ENCODE assay signal across 1 cellular context in genomic region chr19:45767881-45768643, GRCh38.
TF ChIP-seq lines count a peak whose summit lies in the region.

No MANE protein-coding gene starts in this region.

TF ChIP-seq in HepG2, 621 proteins besides CTCF, POLR2A, EP300 and RAD21 (continued from another document and continues in another):
- TF ChIP-seq AFF4 (CRISPR knock-in tag; IDR thresholded peaks at IDR 0.05) (no peak), CHD4 (IDR thresholded peaks at IDR 0.05; ENCODE audit: borderline replicate concordance, low read length) (no peak), ZFP37 (CRISPR knock-in tag; IDR thresholded peaks at IDR 0.05; ENCODE audit: borderline replicate concordance) (no peak), ZNF652 (CRISPR knock-in tag; IDR thresholded peaks at IDR 0.05; ENCODE audit: borderline replicate concordance, low read depth) (no peak), ZNF607 (CRISPR knock-in tag; IDR thresholded peaks at IDR 0.05; ENCODE audit: borderline replicate concordance) (no peak; the same call in 1 of the 2 replicates), ARNTL (CRISPR knock-in tag; IDR thresholded peaks at IDR 0.05) (no peak), ZNF574 (CRISPR knock-in tag; IDR thresholded peaks at IDR 0.05) (peak; percentile 45; the same call in 1 of the 2 replicates), ZNF703 (CRISPR knock-in tag; IDR thresholded peaks at IDR 0.05; ENCODE audit: borderline replicate concordance) (0 out of 2 replicates have a peak, but pooled peaks have one; percentile 70), TP53 (CRISPR knock-in tag; conservative IDR thresholded peaks at IDR 0.05) (no peak), MYC (CRISPR knock-in tag; IDR thresholded peaks at IDR 0.05; ENCODE audit: borderline replicate concordance) (peak; percentile 86; the same call in 1 of the 2 replicates), ZHX2 (IDR thresholded peaks at IDR 0.05; ENCODE audit: low read depth) (no peak), ZHX2 (CRISPR knock-in tag; IDR thresholded peaks at IDR 0.05; ENCODE audit: borderline replicate concordance) (no peak), MATR3 (CRISPR knock-in tag; IDR thresholded peaks at IDR 0.05) (no peak), NR0B2 (CRISPR knock-in tag; IDR thresholded peaks at IDR 0.05) (peak; percentile 66), MAFF (IDR thresholded peaks at IDR 0.05; ENCODE audit: low read depth, low read length) (no peak), THYN1 (CRISPR knock-in tag; IDR thresholded peaks at IDR 0.05; ENCODE audit: borderline replicate concordance, low read depth) (no peak), NFKB2 (CRISPR knock-in tag; IDR thresholded peaks at IDR 0.05; ENCODE audit: borderline replicate concordance) (peak; percentile 69), TBL1XR1 (IDR thresholded peaks at IDR 0.05; ENCODE audit: borderline replicate concordance, low read length, partially characterized antibody) (no peak), ISX (CRISPR knock-in tag; conservative IDR thresholded peaks at IDR 0.05) (no peak; the same call in 1 of the 2 replicates), ZNF275 (CRISPR knock-in tag; IDR thresholded peaks at IDR 0.05; ENCODE audit: borderline replicate concordance) (no peak), ZNF782 (CRISPR knock-in tag; IDR thresholded peaks at IDR 0.05; ENCODE audit: borderline replicate concordance) (no peak), SMAD1 (CRISPR knock-in tag; IDR thresholded peaks at IDR 0.05; ENCODE audit: borderline replicate concordance, low read depth) (no peak), IRF1 (CRISPR knock-in tag; IDR thresholded peaks at IDR 0.05; ENCODE audit: low read depth) (no peak), NFE2 (CRISPR knock-in tag; IDR thresholded peaks at IDR 0.05) (no peak), HMGXB4 (CRISPR knock-in tag; IDR thresholded peaks at IDR 0.05; ENCODE audit: borderline replicate concordance in 1 of 2, low read depth in 1 of 2) (peak in 1 of 2 experiments; percentile 47; a peak in 3 of 4 replicates), ZNF709 (CRISPR knock-in tag; IDR thresholded peaks at IDR 0.05) (0 out of 2 replicates have a peak, but pooled peaks have one; percentile 18), SAP130 (CRISPR knock-in tag; IDR thresholded peaks at IDR 0.05; ENCODE audit: low read depth) (peak; percentile 51), NFIB (CRISPR knock-in tag; IDR thresholded peaks at IDR 0.05; ENCODE audit: borderline replicate concordance) (no peak), SMAD9 (CRISPR knock-in tag; IDR thresholded peaks at IDR 0.05) (no peak), CSRNP1 (CRISPR knock-in tag; IDR thresholded peaks at IDR 0.05) (peak; percentile 80; the same call in 1 of the 2 replicates), TIGD3 (CRISPR knock-in tag; IDR thresholded peaks at IDR 0.05; ENCODE audit: borderline replicate concordance) (peak; percentile 76; the same call in 1 of the 2 replicates), RELA (CRISPR knock-in tag; IDR thresholded peaks at IDR 0.05) (no peak), POLR2G (IDR thresholded peaks at IDR 0.05; ENCODE audit: low read depth, low read length) (peak; percentile 53; the same call in 1 of the 2 replicates), TFDP2 (CRISPR knock-in tag; IDR thresholded peaks at IDR 0.05) (peak; percentile 67), HNRNPL (IDR thresholded peaks at IDR 0.05; ENCODE audit: low read depth, low read length) (0 out of 2 replicates have a peak, but pooled peaks have one; percentile 28), ZNF354B (CRISPR knock-in tag; IDR thresholded peaks at IDR 0.05) (no peak), ZNF207 (IDR thresholded peaks at IDR 0.05; ENCODE audit: borderline replicate concordance) (no peak)
